ENCODE assay signal across 8 cellular contexts in the genomic region with DNA sequence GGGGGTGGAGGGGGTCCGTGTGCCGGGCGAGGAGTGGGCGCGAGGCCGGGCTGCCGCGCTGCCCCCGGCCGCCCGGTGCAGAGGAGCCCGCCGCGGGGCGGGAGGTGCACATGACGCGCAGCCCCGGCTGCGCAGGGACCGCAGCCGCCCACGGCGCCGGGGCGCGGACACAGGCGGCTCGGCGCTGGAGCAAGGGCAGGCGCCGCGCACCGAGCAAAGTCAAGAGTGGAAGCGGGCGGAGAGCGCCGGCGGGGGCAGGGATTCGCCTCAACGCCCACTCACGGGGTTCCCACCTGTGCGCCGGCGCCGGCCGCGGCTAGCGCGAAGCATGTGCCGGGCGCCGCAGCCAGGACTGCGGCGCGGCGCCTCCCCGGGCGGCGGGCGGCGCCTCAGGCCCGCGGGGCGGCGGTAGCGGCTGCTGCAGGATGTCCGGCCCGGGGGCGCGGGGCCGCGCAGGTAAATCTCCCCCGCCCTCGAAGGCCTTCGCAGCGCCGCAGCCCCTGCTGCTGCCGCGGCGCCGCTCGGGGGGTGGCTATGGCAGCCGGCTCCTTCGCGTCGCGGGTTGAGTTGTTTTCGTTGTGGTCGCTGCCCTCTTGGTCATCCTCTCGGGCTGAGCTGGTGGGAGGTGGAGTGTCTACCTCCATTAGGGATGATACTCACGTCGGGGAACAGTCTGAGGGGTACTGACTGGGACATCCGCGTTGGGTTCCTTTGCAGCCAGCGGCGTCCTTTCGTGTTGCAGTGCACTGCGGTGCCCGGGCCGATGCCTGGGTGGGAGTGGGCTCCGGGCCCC.
DNase-seq lines count a peak whose midpoint lies in the region; ATAC-seq and TF ChIP-seq lines count a peak whose summit lies in the region.

No MANE protein-coding gene starts in this region.

- H3K27ac Mint-ChIP-seq in WTC11: no peak overlapping the region

- peak; percentile 63 for ATAC-seq in GM19395 (IDR thresholded peaks at IDR 0.05; ENCODE audit: unreplicated experiment)
- ATAC-seq in HG03469 (IDR thresholded peaks at IDR 0.05; ENCODE audit: unreplicated experiment): peak; percentile 39
- ATAC-seq in WTC11: peak; percentile 77
- ATAC-seq in heart left ventricle: peak; percentile 29 to 80 (median 69)

- H3K9me3 Mint-ChIP-seq in WTC11: no peaks in the 10 kb centered on the region

- H3K27ac ChIP-seq in heart left ventricle: peak overlapping the region; percentile 72 to 91 (median 85)

- H3K4me1 ChIP-seq in heart left ventricle: peaks cover 0 to 20% (median 9%) of the 10 kb centered on the region in 12 donors

- H3K4me1 Mint-ChIP-seq in WTC11: peaks cover 53% of the 10 kb centered on the region

- POLR2A ChIA-PET in WTC11 (lab: Charles Lee): interaction anchor here (0.5 to 1.2 kb wide), 2 partner anchors 168 to 379 kb away, joined by 3 to 5 read pairs; no protein-coding TSS in a partner anchor

- CTCF ChIA-PET in WTC11 (lab: Charles Lee): interaction anchor here (0.8 kb wide), 1 partner anchor 268 kb away, joined by 3 read pairs; no protein-coding TSS in a partner anchor

- H3K27me3 Mint-ChIP-seq in WTC11 (ENCODE audit: low read depth): peaks cover 9% of the 10 kb centered on the region; the same call in 1 of the 2 replicates

- TF ChIP-seq CTCF in WTC11 (IDR thresholded peaks at IDR 0.05) (no peak), heart left ventricle (IDR thresholded peaks at IDR 0.05) (peak in 3 of 12 donors; percentile 13 to 18 (median 13))

- DNase-seq in Caki2 (ENCODE audit: low read depth) (peak; percentile 22), WTC11 (ENCODE audit: low spot score) (peak; percentile 66), heart left ventricle (peak; percentile 24 to 60 (median 33)), pons (ENCODE audit: low spot score) (peak; percentile 27), HUDEP-2 (lab: John Stamatoyannopoulos, UW; ENCODE audit: unreplicated experiment in 76 of 76) (no peak), NOMO-1 treated with DMSO at 0.1 percent for 48 hours (lab: John Stamatoyannopoulos, UW; ENCODE audit: unreplicated experiment) (no peak)

- H3K27me3 ChIP-seq in heart left ventricle: peaks cover 0 to 12% (median 0%) of the 10 kb centered on the region in 9 donors

- intact Hi-C loops in heart left ventricle (cut with DNase I): loop anchor here in 9 of 10 donors (1.0 to 10.0 kb wide), 14 partner anchors 71 to 301 kb away; no protein-coding TSS in a partner anchor

- H3K36me3 ChIP-seq in heart left ventricle: no peaks in the 10 kb centered on the region

- H3K4me3 Mint-ChIP-seq in WTC11: peak overlapping the region; percentile 83

- no peaks in the 10 kb centered on the region for H3K9me3 ChIP-seq in heart left ventricle

- H3K36me3 Mint-ChIP-seq in WTC11: no peaks in the 10 kb centered on the region

- in situ Hi-C loops in Caki2 (cut with HindIII; ENCODE audit: low pct_unique_long_range_greater_than_20kb, low sequenced_read_pairs): no loop called here

- 0 to 1% (median 0%) methylated on average over 19 to 101 of the region's 101 CpGs for WGBS in heart left ventricle, 4 donors

- no peak for TF ChIP-seq POLR2A in heart left ventricle (IDR thresholded peaks at IDR 0.05)

- H3K4me3 ChIP-seq in heart left ventricle: peak overlapping the region; percentile 37 to 73 (median 66)

TF ChIP-seq in WTC11, 78 proteins besides CTCF, POLR2A, EP300 and RAD21 (continues in another document):
- TF ChIP-seq, protein P1, sequence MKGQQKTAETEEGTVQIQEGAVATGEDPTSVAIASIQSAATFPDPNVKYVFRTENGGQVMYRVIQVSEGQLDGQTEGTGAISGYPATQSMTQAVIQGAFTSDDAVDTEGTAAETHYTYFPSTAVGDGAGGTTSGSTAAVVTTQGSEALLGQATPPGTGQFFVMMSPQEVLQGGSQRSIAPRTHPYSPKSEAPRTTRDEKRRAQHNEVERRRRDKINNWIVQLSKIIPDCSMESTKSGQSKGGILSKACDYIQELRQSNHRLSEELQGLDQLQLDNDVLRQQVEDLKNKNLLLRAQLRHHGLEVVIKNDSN (CRISPR knock-in tag; IDR thresholded peaks at IDR 0.05): no peak
- TF ChIP-seq GABPB1 (CRISPR knock-in tag; IDR thresholded peaks at IDR 0.05) (no peak), GTF2I (CRISPR knock-in tag; conservative IDR thresholded peaks at IDR 0.05) (no peak), JUN (CRISPR knock-in tag; IDR thresholded peaks at IDR 0.05) (no peak), TP53 (CRISPR knock-in tag; IDR thresholded peaks at IDR 0.05) (0 out of 2 replicates have a peak, but pooled peaks have one; percentile 7), FOXP1 (CRISPR knock-in tag; IDR thresholded peaks at IDR 0.05; ENCODE audit: borderline replicate concordance) (no peak), ZNF232 (CRISPR knock-in tag; IDR thresholded peaks at IDR 0.05) (no peak), KAT7 (CRISPR knock-in tag; IDR thresholded peaks at IDR 0.05; ENCODE audit: borderline replicate concordance) (peak; percentile 67; the same call in 1 of the 2 replicates), CBFB (CRISPR knock-in tag; IDR thresholded peaks at IDR 0.05; ENCODE audit: low read depth) (no peak)
- TF ChIP-seq, protein P2, sequence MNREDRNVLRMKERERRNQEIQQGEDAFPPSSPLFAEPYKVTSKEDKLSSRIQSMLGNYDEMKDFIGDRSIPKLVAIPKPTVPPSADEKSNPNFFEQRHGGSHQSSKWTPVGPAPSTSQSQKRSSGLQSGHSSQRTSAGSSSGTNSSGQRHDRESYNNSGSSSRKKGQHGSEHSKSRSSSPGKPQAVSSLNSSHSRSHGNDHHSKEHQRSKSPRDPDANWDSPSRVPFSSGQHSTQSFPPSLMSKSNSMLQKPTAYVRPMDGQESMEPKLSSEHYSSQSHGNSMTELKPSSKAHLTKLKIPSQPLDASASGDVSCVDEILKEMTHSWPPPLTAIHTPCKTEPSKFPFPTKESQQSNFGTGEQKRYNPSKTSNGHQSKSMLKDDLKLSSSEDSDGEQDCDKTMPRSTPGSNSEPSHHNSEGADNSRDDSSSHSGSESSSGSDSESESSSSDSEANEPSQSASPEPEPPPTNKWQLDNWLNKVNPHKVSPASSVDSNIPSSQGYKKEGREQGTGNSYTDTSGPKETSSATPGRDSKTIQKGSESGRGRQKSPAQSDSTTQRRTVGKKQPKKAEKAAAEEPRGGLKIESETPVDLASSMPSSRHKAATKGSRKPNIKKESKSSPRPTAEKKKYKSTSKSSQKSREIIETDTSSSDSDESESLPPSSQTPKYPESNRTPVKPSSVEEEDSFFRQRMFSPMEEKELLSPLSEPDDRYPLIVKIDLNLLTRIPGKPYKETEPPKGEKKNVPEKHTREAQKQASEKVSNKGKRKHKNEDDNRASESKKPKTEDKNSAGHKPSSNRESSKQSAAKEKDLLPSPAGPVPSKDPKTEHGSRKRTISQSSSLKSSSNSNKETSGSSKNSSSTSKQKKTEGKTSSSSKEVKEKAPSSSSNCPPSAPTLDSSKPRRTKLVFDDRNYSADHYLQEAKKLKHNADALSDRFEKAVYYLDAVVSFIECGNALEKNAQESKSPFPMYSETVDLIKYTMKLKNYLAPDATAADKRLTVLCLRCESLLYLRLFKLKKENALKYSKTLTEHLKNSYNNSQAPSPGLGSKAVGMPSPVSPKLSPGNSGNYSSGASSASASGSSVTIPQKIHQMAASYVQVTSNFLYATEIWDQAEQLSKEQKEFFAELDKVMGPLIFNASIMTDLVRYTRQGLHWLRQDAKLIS (CRISPR knock-in tag; IDR thresholded peaks at IDR 0.05; ENCODE audit: borderline replicate concordance): no peak
- TF ChIP-seq, protein P3, sequence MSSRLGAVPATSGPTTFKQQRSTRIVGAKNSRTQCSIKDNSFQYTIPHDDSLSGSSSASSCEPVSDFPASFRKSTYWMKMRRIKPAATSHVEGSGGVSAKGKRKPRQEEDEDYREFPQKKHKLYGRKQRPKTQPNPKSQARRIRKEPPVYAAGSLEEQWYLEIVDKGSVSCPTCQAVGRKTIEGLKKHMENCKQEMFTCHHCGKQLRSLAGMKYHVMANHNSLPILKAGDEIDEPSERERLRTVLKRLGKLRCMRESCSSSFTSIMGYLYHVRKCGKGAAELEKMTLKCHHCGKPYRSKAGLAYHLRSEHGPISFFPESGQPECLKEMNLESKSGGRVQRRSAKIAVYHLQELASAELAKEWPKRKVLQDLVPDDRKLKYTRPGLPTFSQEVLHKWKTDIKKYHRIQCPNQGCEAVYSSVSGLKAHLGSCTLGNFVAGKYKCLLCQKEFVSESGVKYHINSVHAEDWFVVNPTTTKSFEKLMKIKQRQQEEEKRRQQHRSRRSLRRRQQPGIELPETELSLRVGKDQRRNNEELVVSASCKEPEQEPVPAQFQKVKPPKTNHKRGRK (CRISPR knock-in tag; IDR thresholded peaks at IDR 0.05; ENCODE audit: borderline replicate concordance): no peak
- TF ChIP-seq, protein P4, sequence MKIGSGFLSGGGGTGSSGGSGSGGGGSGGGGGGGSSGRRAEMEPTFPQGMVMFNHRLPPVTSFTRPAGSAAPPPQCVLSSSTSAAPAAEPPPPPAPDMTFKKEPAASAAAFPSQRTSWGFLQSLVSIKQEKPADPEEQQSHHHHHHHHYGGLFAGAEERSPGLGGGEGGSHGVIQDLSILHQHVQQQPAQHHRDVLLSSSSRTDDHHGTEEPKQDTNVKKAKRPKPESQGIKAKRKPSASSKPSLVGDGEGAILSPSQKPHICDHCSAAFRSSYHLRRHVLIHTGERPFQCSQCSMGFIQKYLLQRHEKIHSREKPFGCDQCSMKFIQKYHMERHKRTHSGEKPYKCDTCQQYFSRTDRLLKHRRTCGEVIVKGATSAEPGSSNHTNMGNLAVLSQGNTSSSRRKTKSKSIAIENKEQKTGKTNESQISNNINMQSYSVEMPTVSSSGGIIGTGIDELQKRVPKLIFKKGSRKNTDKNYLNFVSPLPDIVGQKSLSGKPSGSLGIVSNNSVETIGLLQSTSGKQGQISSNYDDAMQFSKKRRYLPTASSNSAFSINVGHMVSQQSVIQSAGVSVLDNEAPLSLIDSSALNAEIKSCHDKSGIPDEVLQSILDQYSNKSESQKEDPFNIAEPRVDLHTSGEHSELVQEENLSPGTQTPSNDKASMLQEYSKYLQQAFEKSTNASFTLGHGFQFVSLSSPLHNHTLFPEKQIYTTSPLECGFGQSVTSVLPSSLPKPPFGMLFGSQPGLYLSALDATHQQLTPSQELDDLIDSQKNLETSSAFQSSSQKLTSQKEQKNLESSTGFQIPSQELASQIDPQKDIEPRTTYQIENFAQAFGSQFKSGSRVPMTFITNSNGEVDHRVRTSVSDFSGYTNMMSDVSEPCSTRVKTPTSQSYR (CRISPR knock-in tag; IDR thresholded peaks at IDR 0.05): no peak
- TF ChIP-seq, protein P5, sequence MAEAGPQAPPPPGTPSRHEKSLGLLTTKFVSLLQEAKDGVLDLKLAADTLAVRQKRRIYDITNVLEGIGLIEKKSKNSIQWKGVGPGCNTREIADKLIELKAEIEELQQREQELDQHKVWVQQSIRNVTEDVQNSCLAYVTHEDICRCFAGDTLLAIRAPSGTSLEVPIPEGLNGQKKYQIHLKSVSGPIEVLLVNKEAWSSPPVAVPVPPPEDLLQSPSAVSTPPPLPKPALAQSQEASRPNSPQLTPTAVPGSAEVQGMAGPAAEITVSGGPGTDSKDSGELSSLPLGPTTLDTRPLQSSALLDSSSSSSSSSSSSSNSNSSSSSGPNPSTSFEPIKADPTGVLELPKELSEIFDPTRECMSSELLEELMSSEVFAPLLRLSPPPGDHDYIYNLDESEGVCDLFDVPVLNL (CRISPR knock-in tag; IDR thresholded peaks at IDR 0.05; ENCODE audit: borderline replicate concordance, low read depth): no peak

Comparison
In these comparisons a context has a peak if more than half of its experiments do, and no peak if none do; other contexts are left out.
1. DNase-seq: peak in Caki2 (single experiment), WTC11 (single experiment), heart left ventricle (5 of 5) and pons (single experiment); none in HUDEP-2 (0 of 76) and NOMO-1 treated with DMSO at 0.1 percent for 48 hours (single experiment).
2. Peak in every context shown above with its lines, with median percentiles within 50 percentile points of each other: ATAC-seq.